11 cellular contexts compared by ENCODE assay signal in the genomic region with DNA sequence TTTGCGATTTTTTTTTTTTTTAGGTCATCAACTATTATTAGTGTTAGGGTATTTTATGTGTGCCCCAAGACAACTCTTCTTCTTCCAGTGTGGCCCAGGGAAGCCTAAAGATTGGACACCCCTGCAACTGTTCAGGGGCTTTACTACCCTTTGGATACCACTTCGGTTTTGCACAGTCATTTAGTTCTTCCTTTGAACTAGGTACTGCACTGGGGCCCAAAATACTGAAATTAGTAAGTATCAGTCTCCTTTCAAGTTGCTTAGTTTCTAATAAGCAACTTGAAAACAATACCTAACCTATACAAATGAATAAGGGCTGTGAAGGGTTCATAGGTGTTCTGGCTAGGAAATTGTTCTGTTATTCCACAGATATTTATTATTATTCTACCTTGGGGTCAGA. TPM values are rescaled to one million over a fixed set of nuclear protein-coding genes. Genes with fewer than 3 reads are reported as not detected.
DNase-seq lines count a peak whose midpoint lies in the region; ATAC-seq and TF ChIP-seq lines count a peak whose summit lies in the region.
"Had no signal": no experiment of that assay in that cellular context is flagged by ENCODE, and none has a peak within 500 bp of the region (broad histone marks: within the 10 kb centered on the region; RNA-seq: fewer than 3 reads in every experiment).

No MANE protein-coding gene starts in this region.

- no peaks in the 10 kb centered on the region for H3K36me3 ChIP-seq in transverse colon

- peaks cover 0 to 5% (median 0%) of the 10 kb centered on the region in 4 donors for H3K4me1 ChIP-seq in transverse colon
- H3K4me1 ChIP-seq: parathyroid adenoma had no signal

- H3K4me3 ChIP-seq in transverse colon = no peak overlapping the region

- WGBS in transverse colon (ENCODE audit: low coverage in 1 of 2), 2 donors = 80 to 82% methylated on average over 2 of the region's 2 CpGs

- in situ Hi-C loops in transverse colon (cut with MboI; ENCODE audit: low pct_ligation_motif_present in 1 of 4, low pct_unique_long_range_greater_than_20kb in 1 of 4, low sequenced_read_pairs in 3 of 4) = loop anchor here in 3 of 4 donors (25.0 kb wide), 2 partner anchors 223 to 673 kb away; partner anchors contain the start of gene ADAMTS6 (in 2 of the 3)

- no peak for TF ChIP-seq CTCF in transverse colon (IDR thresholded peaks at IDR 0.05)

- intact Hi-C loops in posterior cingulate gyrus (cut with DNase I) = no loop called here
- intact Hi-C loops in transverse colon (cut with DNase I; ENCODE audit: low total_unique reads) = loop anchor here (5.0 kb wide), 1 partner anchor 673 kb away; no protein-coding TSS in a partner anchor

- no peak for TF ChIP-seq POLR2A in transverse colon (IDR thresholded peaks at IDR 0.05)

- no peak overlapping the region for H3K27ac ChIP-seq in transverse colon
- H3K27ac ChIP-seq: parathyroid adenoma had no signal

- no peak for TF ChIP-seq EP300 in transverse colon (IDR thresholded peaks at IDR 0.05; ENCODE audit: low read depth)

- DNase-seq in NOMO-1 treated with DMSO at 0.1 percent for 48 hours (lab: John Stamatoyannopoulos, UW; ENCODE audit: unreplicated experiment) (no peak), posterior cingulate gyrus (no peak), transverse colon (no peak), NCI-H524 (lab: John Stamatoyannopoulos, UW) (no peak)
- DNase-seq: activated gamma-delta T cell, NCI-H1436 had no signal

- H3K9me3 ChIP-seq in transverse colon = no peaks in the 10 kb centered on the region

- no peaks in the 10 kb centered on the region for H3K27me3 ChIP-seq in transverse colon

- peak; percentile 93 for ATAC-seq in GM18519 (IDR thresholded peaks at IDR 0.05; ENCODE audit: low FRiP score, unreplicated experiment)
- ATAC-seq in GM19467 (IDR thresholded peaks at IDR 0.05; ENCODE audit: unreplicated experiment) = peak; percentile 90
- peak; percentile 98 for ATAC-seq in HG02885 (IDR thresholded peaks at IDR 0.05; ENCODE audit: poor library complexity, unreplicated experiment)
- ATAC-seq in HG03565 (IDR thresholded peaks at IDR 0.05; ENCODE audit: unreplicated experiment) = peak; percentile 94

RNA-seq across cellular contexts. Expression of gene CWC27, which starts 45.3 kb away (rescaled TPM):
- total RNA-seq in transverse colon = 10 to 100 TPM in 2 of 4 donors, 1 to 10 TPM in 1, not detected in 1; 9.6 to 36.2 (median 15.6) TPM

RNA-seq across cellular contexts. Expression of gene SREK1IP1, which starts 45.6 kb away (rescaled TPM):
- total RNA-seq in transverse colon = 10 to 100 TPM in 1 of 4 donors, 1 to 10 TPM in 3; 4.0 to 14.1 (median 7.0) TPM
